ENCODE assay signal across 1 cellular context in genomic region chr2:138110453-138111083, GRCh38.
A peak's percentile ranks its signal among the peaks of the same experiment; 100 is the strongest.
TF ChIP-seq lines count a peak whose summit lies in the region.

No MANE protein-coding gene starts in this region.

TF ChIP-seq in HepG2, 621 proteins besides CTCF, POLR2A, EP300 and RAD21 (continued from another document and continues in another):
- TF ChIP-seq HMGXB3 (CRISPR knock-in tag; IDR thresholded peaks at IDR 0.05; ENCODE audit: borderline replicate concordance) (peak; percentile 66; the same call in 1 of the 2 replicates), GLMP (CRISPR knock-in tag; IDR thresholded peaks at IDR 0.05; ENCODE audit: borderline replicate concordance) (no peak), YY1 (IDR thresholded peaks at IDR 0.05; ENCODE audit: insufficient read depth, insufficient replicate concordance, low read depth, low read length) (no peak), KDM2A (CRISPR knock-in tag; IDR thresholded peaks at IDR 0.05; ENCODE audit: borderline replicate concordance, low read depth) (no peak), NFATC3 (CRISPR knock-in tag; IDR thresholded peaks at IDR 0.05) (no peak), MTA1 (CRISPR knock-in tag; IDR thresholded peaks at IDR 0.05; ENCODE audit: borderline replicate concordance) (no peak), PPARG (CRISPR knock-in tag; conservative IDR thresholded peaks at IDR 0.05) (peak; percentile 87), KDM3A (CRISPR knock-in tag; IDR thresholded peaks at IDR 0.05; ENCODE audit: low read depth) (peak; percentile 65; the same call in 1 of the 2 replicates), HOXD1 (CRISPR knock-in tag; IDR thresholded peaks at IDR 0.05) (no peak), KAT7 (CRISPR knock-in tag; IDR thresholded peaks at IDR 0.05; ENCODE audit: borderline replicate concordance) (0 out of 2 replicates have a peak, but pooled peaks have one; percentile 26), ZMYM2 (CRISPR knock-in tag; IDR thresholded peaks at IDR 0.05) (peak; percentile 94), KLF15 (CRISPR knock-in tag; IDR thresholded peaks at IDR 0.05; ENCODE audit: borderline replicate concordance) (no peak), NFIB (CRISPR knock-in tag; IDR thresholded peaks at IDR 0.05; ENCODE audit: borderline replicate concordance) (no peak), ZNF839 (CRISPR knock-in tag; IDR thresholded peaks at IDR 0.05; ENCODE audit: borderline replicate concordance) (no peak), DMAP1 (CRISPR knock-in tag; IDR thresholded peaks at IDR 0.05) (no peak), HHEX (CRISPR knock-in tag; IDR thresholded peaks at IDR 0.05) (peak; percentile 88), MYPOP (CRISPR knock-in tag; IDR thresholded peaks at IDR 0.05) (no peak), ELF4 (CRISPR knock-in tag; IDR thresholded peaks at IDR 0.05; ENCODE audit: borderline replicate concordance) (0 out of 2 replicates have a peak, but pooled peaks have one; percentile 36), ZNF83 (CRISPR knock-in tag; IDR thresholded peaks at IDR 0.05; ENCODE audit: borderline replicate concordance) (no peak), CCAR2 (optimal IDR thresholded peaks at IDR 0.05; ENCODE audit: low read depth, low read length) (no peak), SIX4 (CRISPR knock-in tag; IDR thresholded peaks at IDR 0.05) (peak; percentile 54; the same call in 1 of the 2 replicates), ZNF33B (CRISPR knock-in tag; IDR thresholded peaks at IDR 0.05) (no peak), ISX (CRISPR knock-in tag; conservative IDR thresholded peaks at IDR 0.05) (no peak), PAF1 (CRISPR knock-in tag; IDR thresholded peaks at IDR 0.05) (no peak), POLR2AphosphoS2 (IDR thresholded peaks at IDR 0.05; ENCODE audit: low read depth, low read length) (no peak), NFKB2 (CRISPR knock-in tag; IDR thresholded peaks at IDR 0.05; ENCODE audit: borderline replicate concordance) (no peak), ZSCAN20 (CRISPR knock-in tag; IDR thresholded peaks at IDR 0.05; ENCODE audit: borderline replicate concordance) (peak; percentile 46; the same call in 1 of the 2 replicates), LBX2 (CRISPR knock-in tag; IDR thresholded peaks at IDR 0.05; ENCODE audit: borderline replicate concordance) (no peak), FLYWCH1 (CRISPR knock-in tag; IDR thresholded peaks at IDR 0.05) (no peak), HDAC1 (CRISPR knock-in tag; IDR thresholded peaks at IDR 0.05) (peak; percentile 73), MAFG (CRISPR knock-in tag; IDR thresholded peaks at IDR 0.05) (no peak), KAT2B (IDR thresholded peaks at IDR 0.05; ENCODE audit: borderline replicate concordance, low read depth, low read length) (no peak), ZNF496 (CRISPR knock-in tag; IDR thresholded peaks at IDR 0.05; ENCODE audit: insufficient replicate concordance) (no peak)
- TF ChIP-seq, protein P1, sequence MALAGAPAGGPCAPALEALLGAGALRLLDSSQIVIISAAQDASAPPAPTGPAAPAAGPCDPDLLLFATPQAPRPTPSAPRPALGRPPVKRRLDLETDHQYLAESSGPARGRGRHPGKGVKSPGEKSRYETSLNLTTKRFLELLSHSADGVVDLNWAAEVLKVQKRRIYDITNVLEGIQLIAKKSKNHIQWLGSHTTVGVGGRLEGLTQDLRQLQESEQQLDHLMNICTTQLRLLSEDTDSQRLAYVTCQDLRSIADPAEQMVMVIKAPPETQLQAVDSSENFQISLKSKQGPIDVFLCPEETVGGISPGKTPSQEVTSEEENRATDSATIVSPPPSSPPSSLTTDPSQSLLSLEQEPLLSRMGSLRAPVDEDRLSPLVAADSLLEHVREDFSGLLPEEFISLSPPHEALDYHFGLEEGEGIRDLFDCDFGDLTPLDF (CRISPR knock-in tag; IDR thresholded peaks at IDR 0.05), result no peak
- TF ChIP-seq, protein P2, sequence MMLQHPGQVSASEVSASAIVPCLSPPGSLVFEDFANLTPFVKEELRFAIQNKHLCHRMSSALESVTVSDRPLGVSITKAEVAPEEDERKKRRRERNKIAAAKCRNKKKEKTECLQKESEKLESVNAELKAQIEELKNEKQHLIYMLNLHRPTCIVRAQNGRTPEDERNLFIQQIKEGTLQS (CRISPR knock-in tag; IDR thresholded peaks at IDR 0.05), result peak; percentile 44; the same call in 1 of the 2 replicates
- TF ChIP-seq, protein P3, sequence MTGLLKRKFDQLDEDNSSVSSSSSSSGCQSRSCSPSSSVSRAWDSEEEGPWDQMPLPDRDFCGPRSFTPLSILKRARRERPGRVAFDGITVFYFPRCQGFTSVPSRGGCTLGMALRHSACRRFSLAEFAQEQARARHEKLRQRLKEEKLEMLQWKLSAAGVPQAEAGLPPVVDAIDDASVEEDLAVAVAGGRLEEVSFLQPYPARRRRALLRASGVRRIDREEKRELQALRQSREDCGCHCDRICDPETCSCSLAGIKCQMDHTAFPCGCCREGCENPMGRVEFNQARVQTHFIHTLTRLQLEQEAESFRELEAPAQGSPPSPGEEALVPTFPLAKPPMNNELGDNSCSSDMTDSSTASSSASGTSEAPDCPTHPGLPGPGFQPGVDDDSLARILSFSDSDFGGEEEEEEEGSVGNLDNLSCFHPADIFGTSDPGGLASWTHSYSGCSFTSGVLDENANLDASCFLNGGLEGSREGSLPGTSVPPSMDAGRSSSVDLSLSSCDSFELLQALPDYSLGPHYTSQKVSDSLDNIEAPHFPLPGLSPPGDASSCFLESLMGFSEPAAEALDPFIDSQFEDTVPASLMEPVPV (CRISPR knock-in tag; IDR thresholded peaks at IDR 0.05), result no peak
- TF ChIP-seq, protein P4, sequence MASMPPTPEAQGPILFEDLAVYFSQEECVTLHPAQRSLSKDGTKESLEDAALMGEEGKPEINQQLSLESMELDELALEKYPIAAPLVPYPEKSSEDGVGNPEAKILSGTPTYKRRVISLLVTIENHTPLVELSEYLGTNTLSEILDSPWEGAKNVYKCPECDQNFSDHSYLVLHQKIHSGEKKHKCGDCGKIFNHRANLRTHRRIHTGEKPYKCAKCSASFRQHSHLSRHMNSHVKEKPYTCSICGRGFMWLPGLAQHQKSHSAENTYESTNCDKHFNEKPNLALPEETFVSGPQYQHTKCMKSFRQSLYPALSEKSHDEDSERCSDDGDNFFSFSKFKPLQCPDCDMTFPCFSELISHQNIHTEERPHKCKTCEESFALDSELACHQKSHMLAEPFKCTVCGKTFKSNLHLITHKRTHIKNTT (CRISPR knock-in tag; IDR thresholded peaks at IDR 0.05), result no peak
- TF ChIP-seq, protein P5, sequence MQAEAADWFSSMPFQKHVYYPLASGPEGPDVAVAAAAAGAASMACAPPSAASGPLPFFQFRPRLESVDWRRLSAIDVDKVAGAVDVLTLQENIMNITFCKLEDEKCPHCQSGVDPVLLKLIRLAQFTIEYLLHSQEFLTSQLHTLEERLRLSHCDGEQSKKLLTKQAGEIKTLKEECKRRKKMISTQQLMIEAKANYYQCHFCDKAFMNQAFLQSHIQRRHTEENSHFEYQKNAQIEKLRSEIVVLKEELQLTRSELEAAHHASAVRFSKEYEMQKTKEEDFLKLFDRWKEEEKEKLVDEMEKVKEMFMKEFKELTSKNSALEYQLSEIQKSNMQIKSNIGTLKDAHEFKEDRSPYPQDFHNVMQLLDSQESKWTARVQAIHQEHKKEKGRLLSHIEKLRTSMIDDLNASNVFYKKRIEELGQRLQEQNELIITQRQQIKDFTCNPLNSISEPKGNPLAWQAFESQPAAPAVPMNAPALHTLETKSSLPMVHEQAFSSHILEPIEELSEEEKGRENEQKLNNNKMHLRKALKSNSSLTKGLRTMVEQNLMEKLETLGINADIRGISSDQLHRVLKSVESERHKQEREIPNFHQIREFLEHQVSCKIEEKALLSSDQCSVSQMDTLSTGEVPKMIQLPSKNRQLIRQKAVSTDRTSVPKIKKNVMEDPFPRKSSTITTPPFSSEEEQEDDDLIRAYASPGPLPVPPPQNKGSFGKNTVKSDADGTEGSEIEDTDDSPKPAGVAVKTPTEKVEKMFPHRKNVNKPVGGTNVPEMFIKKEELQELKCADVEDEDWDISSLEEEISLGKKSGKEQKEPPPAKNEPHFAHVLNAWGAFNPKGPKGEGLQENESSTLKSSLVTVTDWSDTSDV (CRISPR knock-in tag; IDR thresholded peaks at IDR 0.05), result no peak
- TF ChIP-seq, protein P6, sequence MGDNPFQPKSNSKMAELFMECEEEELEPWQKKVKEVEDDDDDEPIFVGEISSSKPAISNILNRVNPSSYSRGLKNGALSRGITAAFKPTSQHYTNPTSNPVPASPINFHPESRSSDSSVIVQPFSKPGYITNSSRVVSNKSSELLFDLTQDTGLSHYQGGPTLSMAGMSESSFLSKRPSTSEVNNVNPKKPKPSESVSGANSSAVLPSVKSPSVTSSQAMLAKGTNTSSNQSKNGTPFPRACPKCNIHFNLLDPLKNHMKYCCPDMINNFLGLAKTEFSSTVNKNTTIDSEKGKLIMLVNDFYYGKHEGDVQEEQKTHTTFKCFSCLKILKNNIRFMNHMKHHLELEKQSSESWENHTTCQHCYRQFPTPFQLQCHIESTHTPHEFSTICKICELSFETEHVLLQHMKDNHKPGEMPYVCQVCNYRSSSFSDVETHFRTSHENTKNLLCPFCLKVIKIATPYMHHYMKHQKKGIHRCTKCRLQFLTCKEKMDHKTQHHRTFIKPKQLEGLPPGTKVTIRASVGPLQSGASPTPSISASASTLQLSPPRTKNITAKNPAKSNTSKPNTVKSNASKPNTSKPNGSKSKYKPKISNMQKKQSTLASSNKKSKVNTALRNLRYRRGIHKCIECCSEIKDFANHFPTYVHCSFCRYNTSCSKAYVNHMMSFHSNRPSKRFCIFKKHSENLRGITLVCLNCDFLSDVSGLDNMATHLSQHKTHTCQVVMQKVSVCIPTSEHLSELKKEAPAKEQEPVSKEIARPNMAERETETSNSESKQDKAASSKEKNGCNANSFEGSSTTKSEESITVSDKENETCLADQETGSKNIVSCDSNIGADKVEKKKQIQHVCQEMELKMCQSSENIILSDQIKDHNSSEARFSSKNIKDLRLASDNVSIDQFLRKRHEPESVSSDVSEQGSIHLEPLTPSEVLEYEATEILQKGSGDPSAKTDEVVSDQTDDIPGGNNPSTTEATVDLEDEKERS (CRISPR knock-in tag; IDR thresholded peaks at IDR 0.05), result peak; percentile 96
- TF ChIP-seq, protein P7, sequence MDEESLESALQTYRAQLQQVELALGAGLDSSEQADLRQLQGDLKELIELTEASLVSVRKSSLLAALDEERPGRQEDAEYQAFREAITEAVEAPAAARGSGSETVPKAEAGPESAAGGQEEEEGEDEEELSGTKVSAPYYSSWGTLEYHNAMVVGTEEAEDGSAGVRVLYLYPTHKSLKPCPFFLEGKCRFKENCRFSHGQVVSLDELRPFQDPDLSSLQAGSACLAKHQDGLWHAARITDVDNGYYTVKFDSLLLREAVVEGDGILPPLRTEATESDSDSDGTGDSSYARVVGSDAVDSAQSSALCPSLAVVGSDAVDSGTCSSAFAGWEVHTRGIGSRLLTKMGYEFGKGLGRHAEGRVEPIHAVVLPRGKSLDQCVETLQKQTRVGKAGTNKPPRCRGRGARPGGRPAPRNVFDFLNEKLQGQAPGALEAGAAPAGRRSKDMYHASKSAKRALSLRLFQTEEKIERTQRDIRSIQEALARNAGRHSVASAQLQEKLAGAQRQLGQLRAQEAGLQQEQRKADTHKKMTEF (CRISPR knock-in tag; IDR thresholded peaks at IDR 0.05), result peak; percentile 93
- TF ChIP-seq, protein P8, sequence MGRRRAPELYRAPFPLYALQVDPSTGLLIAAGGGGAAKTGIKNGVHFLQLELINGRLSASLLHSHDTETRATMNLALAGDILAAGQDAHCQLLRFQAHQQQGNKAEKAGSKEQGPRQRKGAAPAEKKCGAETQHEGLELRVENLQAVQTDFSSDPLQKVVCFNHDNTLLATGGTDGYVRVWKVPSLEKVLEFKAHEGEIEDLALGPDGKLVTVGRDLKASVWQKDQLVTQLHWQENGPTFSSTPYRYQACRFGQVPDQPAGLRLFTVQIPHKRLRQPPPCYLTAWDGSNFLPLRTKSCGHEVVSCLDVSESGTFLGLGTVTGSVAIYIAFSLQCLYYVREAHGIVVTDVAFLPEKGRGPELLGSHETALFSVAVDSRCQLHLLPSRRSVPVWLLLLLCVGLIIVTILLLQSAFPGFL (CRISPR knock-in tag; IDR thresholded peaks at IDR 0.05), result no peak
